15 cellular contexts compared by ENCODE assay signal in the genomic region with DNA sequence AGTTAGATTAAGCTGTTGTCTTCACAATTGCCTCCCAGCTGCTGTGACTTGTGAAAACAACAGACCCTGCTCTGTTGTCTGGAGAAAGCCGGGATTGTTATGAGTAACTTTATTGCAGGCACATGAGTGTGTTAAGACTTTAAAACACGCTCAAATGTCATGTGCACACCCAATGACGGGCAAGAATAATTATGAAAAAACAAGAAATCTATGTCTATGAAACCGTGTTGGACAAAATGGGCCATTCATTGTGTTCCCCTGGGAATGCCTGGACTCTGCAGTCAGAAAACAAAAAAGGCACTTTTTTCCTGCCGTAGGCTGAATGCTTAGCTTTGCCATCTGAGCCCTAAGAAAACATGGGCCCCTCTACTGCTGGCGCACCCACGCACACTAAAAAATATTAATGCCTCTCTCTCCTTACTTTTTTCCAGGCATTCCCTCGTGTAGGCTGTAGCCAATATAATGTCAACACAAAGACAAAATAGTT.
DNase-seq lines count a peak whose midpoint lies in the region; ATAC-seq and TF ChIP-seq lines count a peak whose summit lies in the region.
"Had no signal": no experiment of that assay in that cellular context is flagged by ENCODE, and none has a peak within 500 bp of the region (broad histone marks: within the 10 kb centered on the region; RNA-seq: fewer than 3 reads in every experiment).

No MANE protein-coding gene starts in this region.

- H2AFZ ChIP-seq in MM.1S (ENCODE audit: low read length), result no peak overlapping the region

- H3K4me3 ChIP-seq in HAP-1 (no peak overlapping the region), left ventricle myocardium inferior (no peak overlapping the region), MM.1S (ENCODE audit: low read length) (no peak overlapping the region)

- no peak for ATAC-seq in HG02884 (IDR thresholded peaks at IDR 0.05; ENCODE audit: unreplicated experiment)
- ATAC-seq in HG03439 (IDR thresholded peaks at IDR 0.05; ENCODE audit: unreplicated experiment), result no peak
- ATAC-seq: Panc1 had no signal

- H3K27me3 ChIP-seq in HAP-1 (ENCODE audit: low read depth) (no peaks in the 10 kb centered on the region), left ventricle myocardium inferior (ENCODE audit: low read depth) (no peaks in the 10 kb centered on the region), MM.1S (replicated peaks; ENCODE audit: insufficient read depth, low read length) (no peaks in the 10 kb centered on the region)

- H3K27ac ChIP-seq in left ventricle myocardium inferior (replicated peaks) (peak overlapping the region; percentile 55), MM.1S (ENCODE audit: low read length) (no peak overlapping the region)

- intact Hi-C loops in left ventricle myocardium inferior (cut with micrococcal nuclease), result no loop called here

- peak overlapping the region; percentile 76 for H3K27ac Mint-ChIP-seq in progenitor cell of endocrine pancreas
- H3K27ac Mint-ChIP-seq: activated CD4-positive, alpha-beta T cell treated with anti-CD3 and anti-CD28 coated beads, Interleukin-2, amount 10 ng/mL, durations not matched to agents 7 days and 5 days; T-helper 2 cell treated with Interferon-gamma antibody and Interleukin-4, amounts not matched to agents 5 μg/mL and 100 μg/mL, for 36 hours had no signal

- in situ Hi-C loops in HAP-1 (cut with MboI; ENCODE audit: low sequenced_read_pairs), result no loop called here

- no peaks in the 10 kb centered on the region for H4K20me1 ChIP-seq in MM.1S (ENCODE audit: insufficient read depth, low read length)

- peak; percentile 66 to 73 for DNase-seq in HAP-1 (ENCODE audit: low spot score in 2 of 2)
- DNase-seq in amniotic epithelial cell (ENCODE audit: low read depth), result peak; percentile 18
- no peak for DNase-seq in left ventricle myocardium inferior
- DNase-seq in progenitor cell of endocrine pancreas (ENCODE audit: low spot score, unreplicated experiment), result no peak
- no peak for DNase-seq in mucosa of gallbladder (ENCODE audit: low spot score)
- no peak for DNase-seq in MM.1S
- DNase-seq: activated CD4-positive, alpha-beta T cell treated with anti-CD3 and anti-CD28 coated beads, Interleukin-2, amount 10 ng/mL, durations not matched to agents 7 days and 5 days; DMS153; effector CD4-positive, alpha-beta T cell; NCI-H446; stimulated activated CD4-positive, alpha-beta T cell treated with anti-CD3 and anti-CD28 coated beads, Interleukin-2, amount 100 ng/mL, for 24 hours had no signal

- H3K79me2 ChIP-seq in MM.1S (ENCODE audit: low read length), result no peaks in the 10 kb centered on the region

- no peaks in the 10 kb centered on the region for H3K9me2 ChIP-seq in MM.1S (replicated peaks; ENCODE audit: insufficient read depth, low read length)

- peaks cover 40% of the 10 kb centered on the region for H3K4me1 Mint-ChIP-seq in progenitor cell of endocrine pancreas (ENCODE audit: low read depth)
- H3K4me1 Mint-ChIP-seq: activated CD4-positive, alpha-beta T cell treated with anti-CD3 and anti-CD28 coated beads, Interleukin-2, amount 10 ng/mL, durations not matched to agents 7 days and 5 days had no signal

- H3K9ac ChIP-seq in MM.1S (ENCODE audit: low read length), result no peak overlapping the region

- H3K4me1 ChIP-seq in HAP-1 (peaks cover 18% of the 10 kb centered on the region), left ventricle myocardium inferior (peaks cover 29% of the 10 kb centered on the region), MM.1S (ENCODE audit: low read length) (no peaks in the 10 kb centered on the region)

- H3K4me3 Mint-ChIP-seq in progenitor cell of endocrine pancreas (ENCODE audit: low read depth), result peak overlapping the region; percentile 12
- H3K4me3 Mint-ChIP-seq: activated CD4-positive, alpha-beta T cell treated with anti-CD3 and anti-CD28 coated beads, Interleukin-2, amount 10 ng/mL, durations not matched to agents 7 days and 5 days; T-helper 2 cell treated with Interferon-gamma antibody and Interleukin-4, amounts not matched to agents 5 μg/mL and 100 μg/mL, for 36 hours had no signal

- H3K9me3 ChIP-seq in HAP-1, result no peaks in the 10 kb centered on the region
- H3K9me3 ChIP-seq in left ventricle myocardium inferior (replicated peaks), result peaks cover 9% of the 10 kb centered on the region
- H3K9me3 ChIP-seq in MM.1S (replicated peaks; ENCODE audit: insufficient read depth, low read length), result no peaks in the 10 kb centered on the region

- H3K36me3 Mint-ChIP-seq in progenitor cell of endocrine pancreas (ENCODE audit: insufficient read depth), result peaks cover 10% of the 10 kb centered on the region

- no peaks in the 10 kb centered on the region for H3K36me3 ChIP-seq in HAP-1 (replicated peaks)
- no peaks in the 10 kb centered on the region for H3K36me3 ChIP-seq in left ventricle myocardium inferior
- H3K36me3 ChIP-seq in MM.1S (replicated peaks; ENCODE audit: insufficient read depth, low read length), result no peaks in the 10 kb centered on the region

- no peaks in the 10 kb centered on the region for H3F3A ChIP-seq in MM.1S (ENCODE audit: insufficient read depth, low read length)

- no peak overlapping the region for H3K4me2 ChIP-seq in MM.1S (ENCODE audit: low read depth, low read length)

- no peaks in the 10 kb centered on the region for H3K27me3 Mint-ChIP-seq in progenitor cell of endocrine pancreas
- H3K27me3 Mint-ChIP-seq: activated CD4-positive, alpha-beta T cell treated with anti-CD3 and anti-CD28 coated beads, Interleukin-2, amount 10 ng/mL, durations not matched to agents 7 days and 5 days had no signal

- TF ChIP-seq CTCF in left ventricle myocardium inferior (IDR thresholded peaks at IDR 0.05; ENCODE audit: borderline replicate concordance) (no peak), progenitor cell of endocrine pancreas (IDR thresholded peaks at IDR 0.05; ENCODE audit: unreplicated experiment) (no peak), MM.1S (IDR thresholded peaks at IDR 0.05; ENCODE audit: low read length) (no peak)

- H3K9me3 Mint-ChIP-seq in progenitor cell of endocrine pancreas (ENCODE audit: low read depth), result peaks cover 5% of the 10 kb centered on the region

Comparison
In these comparisons a context has a peak if more than half of its experiments do, and no peak if none do; other contexts are left out.
1. DNase-seq: peak in HAP-1 (2 of 2) and amniotic epithelial cell (single experiment); none in left ventricle myocardium inferior (single experiment), progenitor cell of endocrine pancreas (single experiment), mucosa of gallbladder (single experiment) and MM.1S (single experiment).